In the genomic region with DNA sequence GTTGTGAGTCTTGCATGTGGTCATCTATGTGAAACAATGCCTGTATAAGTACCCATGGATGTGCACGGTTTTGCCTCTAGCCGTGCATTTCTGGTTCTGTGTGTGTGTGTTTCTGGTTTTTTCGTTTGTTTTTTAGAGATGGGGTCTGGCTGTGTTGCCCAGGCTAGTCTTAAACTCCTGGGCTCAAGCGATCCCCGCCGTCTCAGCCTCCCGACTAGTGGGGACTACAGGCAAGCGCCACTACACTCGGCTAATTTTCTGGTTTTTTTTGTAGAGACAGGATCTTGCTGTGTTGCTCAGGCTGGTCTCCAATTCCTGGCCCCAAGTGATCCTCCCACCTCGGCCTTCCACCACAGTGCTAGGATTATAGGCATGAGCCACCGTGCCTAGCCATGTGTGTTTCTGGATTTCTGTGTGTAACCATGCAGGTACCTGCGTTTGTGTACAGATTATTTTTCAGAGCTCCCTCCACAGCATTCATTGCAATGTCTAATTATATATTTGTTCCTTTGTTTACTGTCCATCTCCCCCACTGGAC, we compare ENCODE assay signal across 8 cellular contexts. TPM values are rescaled to one million over a fixed set of nuclear protein-coding genes. Genes with fewer than 3 reads are reported as not detected.
DNase-seq lines count a peak whose midpoint lies in the region; ATAC-seq and TF ChIP-seq lines count a peak whose summit lies in the region.
"Had no signal": no experiment of that assay in that cellular context is flagged by ENCODE, and none has a peak within 500 bp of the region (broad histone marks: within the 10 kb centered on the region; RNA-seq: fewer than 3 reads in every experiment).

No MANE protein-coding gene starts in this region.

- H3K4me3 Mint-ChIP-seq in glutamatergic neuron (ENCODE audit: unreplicated experiment) = peak overlapping the region; percentile 83

- no peaks in the 10 kb centered on the region for H3K36me3 ChIP-seq in vagina
- H3K36me3 ChIP-seq: WERI-Rb-1 had no signal

- H3K27me3 ChIP-seq in right cardiac atrium (ENCODE audit: control insufficient read depth, insufficient read depth) (no peaks in the 10 kb centered on the region), vagina (no peaks in the 10 kb centered on the region)

- H3K27ac Mint-ChIP-seq in glutamatergic neuron (ENCODE audit: unreplicated experiment) = peak overlapping the region; percentile 8

- DNase-seq in right cardiac atrium (peak in 2 of 3 donors; percentile 19 to 37), Right ventricle myocardium inferior (ENCODE audit: missing footprints) (no peak), glutamatergic neuron (no peak), vagina (ENCODE audit: extremely low spot score in 2 of 2) (no peak), UCSD-AML1 (lab: John Stamatoyannopoulos, UW; ENCODE audit: unreplicated experiment) (no peak), GDM1 (lab: John Stamatoyannopoulos, UW) (no peak)
- DNase-seq: WERI-Rb-1 had no signal

- no peak overlapping the region for H3K4me3 ChIP-seq in right cardiac atrium (ENCODE audit: low read length)
- no peak overlapping the region for H3K4me3 ChIP-seq in vagina
- H3K4me3 ChIP-seq: lung had no signal

- peaks cover 4% of the 10 kb centered on the region for H3K9me3 Mint-ChIP-seq in glutamatergic neuron (ENCODE audit: unreplicated experiment)

- peaks cover 5% of the 10 kb centered on the region for H3K4me1 Mint-ChIP-seq in glutamatergic neuron (ENCODE audit: low read depth, unreplicated experiment)

- WGBS in right cardiac atrium = 78% methylated on average over 12 of the region's 12 CpGs

- no peaks in the 10 kb centered on the region for H3K9me3 ChIP-seq in right cardiac atrium (ENCODE audit: control insufficient read depth, low read length)
- H3K9me3 ChIP-seq in vagina = no peaks in the 10 kb centered on the region

- TF ChIP-seq CTCF in glutamatergic neuron (IDR thresholded peaks at IDR 0.05; ENCODE audit: partially characterized antibody, unreplicated experiment) = no peak
- TF ChIP-seq CTCF in vagina (IDR thresholded peaks at IDR 0.05) = no peak

- H3K4me1 ChIP-seq in right cardiac atrium (ENCODE audit: control insufficient read depth, insufficient read depth, low read length) (no peaks in the 10 kb centered on the region), vagina (peaks cover 66% of the 10 kb centered on the region)

- H3K36me3 Mint-ChIP-seq in glutamatergic neuron (ENCODE audit: unreplicated experiment) = no peaks in the 10 kb centered on the region

- H3K27ac ChIP-seq in right cardiac atrium (ENCODE audit: low read length) (peak overlapping the region; percentile 38), vagina (peak overlapping the region; percentile 83)
- H3K27ac ChIP-seq: WERI-Rb-1 had no signal

- no peak for ATAC-seq in right cardiac atrium
- ATAC-seq in Right ventricle myocardium inferior = no peak

- TF ChIP-seq POLR2A in vagina (IDR thresholded peaks at IDR 0.05) = no peak

- intact Hi-C loops in right cardiac atrium (cut with DNase I) (loop anchor here in 1 of 4 donors (2.0 kb wide), 1 partner anchor 15 kb away; a partner anchor contains a TSS), Right ventricle myocardium inferior (cut with DNase I) (no loop called here), vagina (cut with DNase I) (no loop called here)

- H3K27me3 Mint-ChIP-seq in glutamatergic neuron (ENCODE audit: unreplicated experiment) = peaks cover 15% of the 10 kb centered on the region

RNA-seq across cellular contexts. Expression of a gene that starts 15.9 kb away (rescaled TPM):
- total RNA-seq in right cardiac atrium (10 to 100 TPM in 1 of 4 donors, 1 to 10 TPM in 3; 1.6 to 16.3 (median 6.1) TPM), Right ventricle myocardium inferior (0.32 TPM), glutamatergic neuron (ENCODE audit: unreplicated experiment) (not detected), vagina (20.6 TPM)
- polyA plus RNA-seq in right cardiac atrium = 57.8 TPM

RNA-seq across cellular contexts. Expression of a gene that starts 28.2 kb away (rescaled TPM):
- total RNA-seq in right cardiac atrium = 100 to 1,000 TPM; 133 to 143 (median 139) TPM
- polyA plus RNA-seq in right cardiac atrium = 139 TPM
- total RNA-seq in Right ventricle myocardium inferior = 166 TPM
- total RNA-seq in glutamatergic neuron (ENCODE audit: unreplicated experiment) = 65.7 TPM
- 123 TPM for total RNA-seq in vagina

RNA-seq across cellular contexts. Expression of a gene that starts 44.9 kb away (rescaled TPM):
- total RNA-seq in right cardiac atrium (10 to 100 TPM; 18.7 to 26.4 (median 20.4) TPM), Right ventricle myocardium inferior (30.6 TPM), glutamatergic neuron (ENCODE audit: unreplicated experiment) (179 TPM), vagina (13.0 TPM)
- polyA plus RNA-seq in right cardiac atrium = 20.2 TPM

RNA-seq across cellular contexts. Expression of a gene that starts 45.5 kb away (rescaled TPM):
- 1 to 10 TPM; 4.0 to 6.3 (median 5.0) TPM for total RNA-seq in right cardiac atrium
- polyA plus RNA-seq in right cardiac atrium = 4.0 TPM
- 8.5 TPM for total RNA-seq in Right ventricle myocardium inferior
- total RNA-seq in glutamatergic neuron (ENCODE audit: unreplicated experiment) = 4.3 TPM
- total RNA-seq in vagina = 2.2 TPM

RNA-seq across cellular contexts. Expression of a gene that starts 46.3 kb away (rescaled TPM):
- total RNA-seq in right cardiac atrium (under 1 TPM in 2 of 4 donors, not detected in 2; 0.24 to 0.96 TPM), Right ventricle myocardium inferior (0.65 TPM), glutamatergic neuron (ENCODE audit: unreplicated experiment) (6.6 TPM), vagina (3.9 TPM)
- polyA plus RNA-seq in right cardiac atrium = 0.91 TPM

Comparison
In these comparisons a context has a peak if more than half of its experiments do, and no peak if none do; other contexts are left out.
1. DNase-seq: peak in right cardiac atrium (2 of 3); none in Right ventricle myocardium inferior (single experiment), glutamatergic neuron (single experiment), vagina (0 of 2), UCSD-AML1 (single experiment) and GDM1 (single experiment).